8 cellular contexts compared by ENCODE assay signal in the genomic region with DNA sequence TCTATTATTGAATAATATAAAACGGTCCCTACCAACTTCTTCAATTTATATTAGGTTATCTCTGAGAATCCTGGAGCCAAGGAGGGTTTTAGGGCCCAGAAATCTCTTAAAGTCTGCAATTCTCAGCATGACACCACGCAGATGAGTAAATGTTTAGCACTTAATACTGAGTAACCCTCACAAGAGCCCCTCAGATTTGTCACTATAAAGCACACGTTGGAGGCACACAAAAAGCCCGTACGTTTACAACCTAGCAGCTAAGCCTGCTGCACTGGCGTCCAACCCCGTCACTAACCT. TPM values are rescaled to one million over a fixed set of nuclear protein-coding genes. Genes with fewer than 3 reads are reported as not detected.
DNase-seq lines count a peak whose midpoint lies in the region; ATAC-seq, FAIRE-seq and TF ChIP-seq lines count a peak whose summit lies in the region.

No MANE protein-coding gene starts in this region.

- peak; percentile 23 for ATAC-seq in activated naive CD8-positive, alpha-beta T cell treated with anti-CD3 and anti-CD28 coated beads, Interleukin-2, amount 50 U/mL, for 24 hours

- WGBS in testis, 2 donors, result 0% methylated on average over 7 of the region's 7 CpGs

- DNase-seq in activated naive CD4-positive, alpha-beta T cell treated with anti-CD3 and anti-CD28 coated beads for 36 hours, result no peak
- no peak for DNase-seq in activated naive CD4-positive, alpha-beta T cell treated with Interleukin-2 at 50 U/mL for 16 hours
- no peak for DNase-seq in activated naive CD8-positive, alpha-beta T cell treated with anti-CD3 and anti-CD28 coated beads, Interleukin-2, amount 50 U/mL, for 24 hours
- DNase-seq in kidney (no peak), testis (no peak), AG20443 (ENCODE audit: low spot score) (no peak), posterior vena cava (ENCODE audit: low spot score) (no peak), COR-L47 (lab: John Stamatoyannopoulos, UW) (no peak)

- no peak for FAIRE-seq in kidney (lab: Jason Lieb, UNC)

- H3K36me3 Mint-ChIP-seq in activated naive CD4-positive, alpha-beta T cell treated with anti-CD3 and anti-CD28 coated beads for 36 hours (ENCODE audit: low read depth), result peaks cover 32% of the 10 kb centered on the region
- H3K36me3 Mint-ChIP-seq in activated naive CD8-positive, alpha-beta T cell treated with anti-CD3 and anti-CD28 coated beads, Interleukin-2, amount 50 U/mL, for 24 hours (ENCODE audit: low read depth), result peaks cover 40% of the 10 kb centered on the region

- CTCF ChIA-PET in activated naive CD4-positive, alpha-beta T cell treated with anti-CD3 and anti-CD28 coated beads for 36 hours (lab: Charles Lee), result interaction anchor here (1.5 to 2.1 kb wide), 3 partner anchors 44 to 291 kb away, joined by 5 to 8 read pairs (median 8); partner anchors contain the start of gene SCAND1

- peak overlapping the region; percentile 99 to 100 for H3K9ac ChIP-seq in kidney (ENCODE audit: low read length in 2 of 2)

- H3K9me3 Mint-ChIP-seq in activated naive CD4-positive, alpha-beta T cell treated with anti-CD3 and anti-CD28 coated beads for 36 hours, result peaks cover 6% of the 10 kb centered on the region
- H3K9me3 Mint-ChIP-seq in activated naive CD8-positive, alpha-beta T cell treated with anti-CD3 and anti-CD28 coated beads, Interleukin-2, amount 50 U/mL, for 24 hours, result no peaks in the 10 kb centered on the region

- intact Hi-C loops in activated naive CD4-positive, alpha-beta T cell treated with anti-CD3 and anti-CD28 coated beads for 36 hours (cut with micrococcal nuclease), result loop anchor here (2.0 to 10.0 kb wide), 7 partner anchors 105 to 1671 kb away; partner anchors contain the start of genes ERGIC3, NCOA6, RALY and UQCC1
- intact Hi-C loops in kidney (cut with DNase I) (no loop called here), testis (cut with DNase I; ENCODE audit: low total_unique reads) (no loop called here), posterior vena cava (cut with DNase I) (loop anchor here in 1 of 2 donors (10.0 kb wide), 1 partner anchor 199 kb away; no protein-coding TSS in a partner anchor)

- no peaks in the 10 kb centered on the region for H3K9me3 ChIP-seq in kidney (ENCODE audit: control insufficient read depth in 1 of 2, low read length in 2 of 2)
- H3K9me3 ChIP-seq in testis, result no peaks in the 10 kb centered on the region

- H3K36me3 ChIP-seq in kidney (ENCODE audit: control insufficient read depth in 1 of 2, insufficient read depth in 2 of 2, low read length in 2 of 2) (peaks cover 0 to 3% of the 10 kb centered on the region in 2 donors), testis (ENCODE audit: low read depth, missing control alignments) (no peaks in the 10 kb centered on the region)

- H3K4me1 ChIP-seq in kidney (ENCODE audit: control insufficient read depth in 1 of 2, insufficient read depth in 1 of 2, low read depth in 1 of 2, low read length in 2 of 2) (peaks cover 6 to 19% of the 10 kb centered on the region in 2 donors), testis (peaks cover 16% of the 10 kb centered on the region)

- H3K4me3 ChIP-seq in kidney (ENCODE audit: low read length in 2 of 2), result peak overlapping the region; percentile 93 to 95
- H3K4me3 ChIP-seq in testis, result peak overlapping the region; percentile 96 to 97

- TF ChIP-seq CTCF in kidney (IDR thresholded peaks at IDR 0.05; ENCODE audit: borderline replicate concordance, extremely low read depth, insufficient read depth) (no peak), testis (IDR thresholded peaks at IDR 0.05) (no peak)

- peak overlapping the region; percentile 95 for H3K4me3 Mint-ChIP-seq in activated naive CD4-positive, alpha-beta T cell treated with anti-CD3 and anti-CD28 coated beads for 36 hours
- H3K4me3 Mint-ChIP-seq in activated naive CD8-positive, alpha-beta T cell treated with anti-CD3 and anti-CD28 coated beads, Interleukin-2, amount 50 U/mL, for 24 hours, result peak overlapping the region; percentile 80

- no peaks in the 10 kb centered on the region for H3K27me3 ChIP-seq in testis

- H3K27ac Mint-ChIP-seq in activated naive CD4-positive, alpha-beta T cell treated with anti-CD3 and anti-CD28 coated beads for 36 hours, result peak overlapping the region; percentile 99
- H3K27ac Mint-ChIP-seq in activated naive CD8-positive, alpha-beta T cell treated with anti-CD3 and anti-CD28 coated beads, Interleukin-2, amount 50 U/mL, for 24 hours, result peak overlapping the region; percentile 98

- H3K4me1 Mint-ChIP-seq in activated naive CD4-positive, alpha-beta T cell treated with anti-CD3 and anti-CD28 coated beads for 36 hours (ENCODE audit: low read depth), result peaks cover 46% of the 10 kb centered on the region
- peaks cover 49% of the 10 kb centered on the region for H3K4me1 Mint-ChIP-seq in activated naive CD8-positive, alpha-beta T cell treated with anti-CD3 and anti-CD28 coated beads, Interleukin-2, amount 50 U/mL, for 24 hours

- no peak for TF ChIP-seq POLR2A in testis (IDR thresholded peaks at IDR 0.05)

- H3K27me3 Mint-ChIP-seq in activated naive CD4-positive, alpha-beta T cell treated with anti-CD3 and anti-CD28 coated beads for 36 hours (ENCODE audit: low read depth), result no peaks in the 10 kb centered on the region
- no peaks in the 10 kb centered on the region for H3K27me3 Mint-ChIP-seq in activated naive CD8-positive, alpha-beta T cell treated with anti-CD3 and anti-CD28 coated beads, Interleukin-2, amount 50 U/mL, for 24 hours

- H3K27ac ChIP-seq in kidney (ENCODE audit: low read depth in 2 of 2, low read length in 2 of 2) (peak overlapping the region; percentile 98 to 99), testis (peak overlapping the region; percentile 97 to 99)

RNA-seq across cellular contexts. Expression of gene CPNE1, which starts 1.2 kb away (rescaled TPM):
- 100 to 1,000 TPM; 261 to 281 TPM for total RNA-seq in activated naive CD4-positive, alpha-beta T cell treated with anti-CD3 and anti-CD28 coated beads for 36 hours
- total RNA-seq in kidney, result 145 TPM
- 128 TPM for polyA plus RNA-seq in kidney (ENCODE audit: insufficient read depth, low read depth, low replicate concordance)
- total RNA-seq in testis, result 100 to 1,000 TPM in 1 of 2 donors, 10 to 100 TPM in 1; 60.6 to 103 TPM
- 105 TPM for polyA plus RNA-seq in testis (ENCODE audit: insufficient read depth, low read depth, low replicate concordance)
- 100 to 1,000 TPM; 122 to 130 TPM for total RNA-seq in posterior vena cava

RNA-seq across cellular contexts. Expression of gene RBM12, which starts 1.2 kb away (rescaled TPM):
- 100 to 1,000 TPM; 106 to 110 TPM for total RNA-seq in activated naive CD4-positive, alpha-beta T cell treated with anti-CD3 and anti-CD28 coated beads for 36 hours
- total RNA-seq in kidney (101 TPM), testis (10 to 100 TPM; 40.8 to 46.3 TPM), posterior vena cava (10 to 100 TPM; 59.4 to 61.4 TPM)
- polyA plus RNA-seq in kidney (ENCODE audit: insufficient read depth, low read depth, low replicate concordance) (11.1 TPM), testis (ENCODE audit: insufficient read depth, low read depth, low replicate concordance) (54.9 TPM)

RNA-seq across cellular contexts. Expression of gene NFS1, which starts 35.7 kb away (rescaled TPM):
- 10 to 100 TPM; 33.6 to 38.1 TPM for total RNA-seq in activated naive CD4-positive, alpha-beta T cell treated with anti-CD3 and anti-CD28 coated beads for 36 hours
- 31.5 TPM for total RNA-seq in kidney
- polyA plus RNA-seq in kidney (ENCODE audit: insufficient read depth, low read depth, low replicate concordance), result 71.2 TPM
- 10 to 100 TPM; 84.1 to 90.6 TPM for total RNA-seq in testis
- 86.6 TPM for polyA plus RNA-seq in testis (ENCODE audit: insufficient read depth, low read depth, low replicate concordance)
- total RNA-seq in posterior vena cava, result 10 to 100 TPM; 15.9 to 22.0 TPM

RNA-seq across cellular contexts. Expression of gene ROMO1, which starts 35.7 kb away (rescaled TPM):
- 100 to 1,000 TPM; 120 to 134 TPM for total RNA-seq in activated naive CD4-positive, alpha-beta T cell treated with anti-CD3 and anti-CD28 coated beads for 36 hours
- total RNA-seq in kidney (141 TPM), testis (100 to 1,000 TPM; 200 to 276 TPM), posterior vena cava (100 to 1,000 TPM; 126 TPM)
- polyA plus RNA-seq in kidney (ENCODE audit: insufficient read depth, low read depth, low replicate concordance) (408 TPM), testis (ENCODE audit: insufficient read depth, low read depth, low replicate concordance) (160 TPM)

RNA-seq across cellular contexts. Expression of gene SPAG4, which starts 47.8 kb away (rescaled TPM):
- 1 to 10 TPM; 2.9 to 3.6 TPM for total RNA-seq in activated naive CD4-positive, alpha-beta T cell treated with anti-CD3 and anti-CD28 coated beads for 36 hours
- total RNA-seq in kidney (16.0 TPM), testis (10 to 100 TPM; 21.6 to 49.0 TPM), posterior vena cava (1 to 10 TPM; 2.1 to 2.8 TPM)
- polyA plus RNA-seq in kidney (ENCODE audit: insufficient read depth, low read depth, low replicate concordance) (13.1 TPM), testis (ENCODE audit: insufficient read depth, low read depth, low replicate concordance) (39.0 TPM)
